10 cellular contexts compared by ENCODE assay signal in the genomic region with DNA sequence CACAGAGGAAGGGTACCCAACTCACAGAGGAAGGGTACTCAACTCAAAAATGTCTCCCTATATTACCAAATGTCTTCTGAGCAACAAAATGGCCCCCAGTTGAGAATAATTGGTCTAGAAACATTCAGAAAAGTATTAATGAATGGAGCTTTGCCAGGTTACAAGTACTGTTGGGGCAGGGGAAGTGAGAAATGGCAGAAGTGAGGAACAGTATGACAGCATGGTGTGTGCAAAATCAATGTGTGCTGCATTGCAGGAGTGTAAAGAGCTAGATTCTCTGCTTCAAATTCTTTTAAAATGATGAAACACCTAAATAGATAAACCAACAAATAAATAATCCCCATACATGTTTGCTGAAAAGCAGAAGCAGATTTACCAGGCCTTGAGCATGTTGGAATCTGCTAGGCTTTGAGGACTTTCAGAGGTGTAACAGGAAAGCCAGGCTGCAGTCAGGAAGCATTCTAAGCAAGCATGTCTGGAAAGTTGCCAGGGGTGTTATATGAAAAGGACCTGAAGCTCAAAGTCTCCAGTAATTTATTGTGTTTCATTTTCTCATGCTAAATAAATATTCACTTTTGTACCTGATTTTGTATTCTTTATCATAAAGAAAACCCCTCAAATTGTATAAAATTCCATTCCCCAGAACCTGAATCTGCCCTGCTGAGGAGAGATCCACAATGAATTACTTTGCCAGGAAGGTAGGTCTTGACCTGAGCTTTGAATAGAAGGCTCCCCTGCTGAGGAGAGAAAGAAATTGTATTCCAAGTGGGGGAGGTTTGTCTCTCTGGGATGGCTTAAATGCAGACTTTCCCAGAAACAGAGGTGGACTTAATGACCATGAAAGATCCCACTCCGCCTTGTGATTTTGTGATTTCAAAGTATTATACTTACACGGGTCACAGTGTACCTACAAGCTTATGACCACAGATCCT.
DNase-seq lines count a peak whose midpoint lies in the region; ATAC-seq, FAIRE-seq and TF ChIP-seq lines count a peak whose summit lies in the region.
"Had no signal": no experiment of that assay in that cellular context is flagged by ENCODE, and none has a peak within 500 bp of the region (broad histone marks: within the 10 kb centered on the region; RNA-seq: fewer than 3 reads in every experiment).

No MANE protein-coding gene starts in this region.

- no peaks in the 10 kb centered on the region for H3K36me3 ChIP-seq in HUES64 (ENCODE audit: insufficient read depth, low read length)

- WGBS in HUES64 = 81% methylated on average over 2 of the region's 2 CpGs

- H3K36me3 Mint-ChIP-seq in nephron progenitor cell (ENCODE audit: low read depth) = no peaks in the 10 kb centered on the region

- H3K27me3 Mint-ChIP-seq in nephron progenitor cell (ENCODE audit: low read depth, poor library complexity) = no peaks in the 10 kb centered on the region

- TF ChIP-seq POLR2A in erythroblast (IDR thresholded peaks at IDR 0.05; ENCODE audit: low read length) = no peak

- H3K9me3 Mint-ChIP-seq in nephron progenitor cell = peaks cover 8% of the 10 kb centered on the region
- H3K9me3 Mint-ChIP-seq: T-helper 1 cell treated with Interleukin-12 subunit alpha and Interleukin-12 subunit beta and Interleukin-4 antibody, amounts not matched to agents 30 μg/mL and 1 μg/mL, for 36 hours had no signal

- peak; percentile 61 for ATAC-seq in GM21367 (IDR thresholded peaks at IDR 0.05; ENCODE audit: unreplicated experiment)
- ATAC-seq in GM18517 (IDR thresholded peaks at IDR 0.05; ENCODE audit: unreplicated experiment) = no peak

- no peak overlapping the region for H3K9ac ChIP-seq in HUES64 (ENCODE audit: low read depth, low read length)

- peaks cover 58% of the 10 kb centered on the region for H3K4me1 Mint-ChIP-seq in nephron progenitor cell

- H3K4me3 ChIP-seq in HUES64 (ENCODE audit: low read length) = no peak overlapping the region

- DNase-seq in astrocyte of the hippocampus (ENCODE audit: low read depth, low spot score) = peak; percentile 65
- no peak for DNase-seq in nephron progenitor cell
- no peak for DNase-seq in OCI-M1 (lab: John Stamatoyannopoulos, UW)
- DNase-seq in erythroblast (lab: John Stamatoyannopoulos, UW) = no peak
- DNase-seq in HTR-8/SVneo (ENCODE audit: insufficient read length, low spot score) = no peak
- DNase-seq: effector memory CD4-positive, alpha-beta T cell had no signal

- H3K9me3 ChIP-seq in HUES64 (ENCODE audit: insufficient read depth, low read depth, low read length) = no peaks in the 10 kb centered on the region

- no peak for FAIRE-seq in HTR-8/SVneo (lab: Jason Lieb, UNC)

- no peaks in the 10 kb centered on the region for H3K27me3 ChIP-seq in HUES64 (ENCODE audit: insufficient read depth, low read length)

- H3K27ac Mint-ChIP-seq in nephron progenitor cell = peak overlapping the region; percentile 81
- H3K27ac Mint-ChIP-seq: T-helper 1 cell treated with Interleukin-12 subunit alpha and Interleukin-12 subunit beta and Interleukin-4 antibody, amounts not matched to agents 30 μg/mL and 1 μg/mL, for 36 hours had no signal

- no peak overlapping the region for H3K4me3 Mint-ChIP-seq in nephron progenitor cell
- H3K4me3 Mint-ChIP-seq: T-helper 1 cell treated with Interleukin-12 subunit alpha and Interleukin-12 subunit beta and Interleukin-4 antibody, amounts not matched to agents 30 μg/mL and 1 μg/mL, for 36 hours had no signal

- H3K4me1 ChIP-seq in HUES64 (ENCODE audit: insufficient read depth, low read length) = peaks cover 41% of the 10 kb centered on the region

- peak overlapping the region; percentile 31; the same call in 1 of the 2 replicates for H3K27ac ChIP-seq in HUES64 (ENCODE audit: low read depth, low read length)

- TF ChIP-seq CTCF in nephron progenitor cell (IDR thresholded peaks at IDR 0.05) = no peak
